8 cellular contexts compared by ENCODE assay signal in the genomic region with DNA sequence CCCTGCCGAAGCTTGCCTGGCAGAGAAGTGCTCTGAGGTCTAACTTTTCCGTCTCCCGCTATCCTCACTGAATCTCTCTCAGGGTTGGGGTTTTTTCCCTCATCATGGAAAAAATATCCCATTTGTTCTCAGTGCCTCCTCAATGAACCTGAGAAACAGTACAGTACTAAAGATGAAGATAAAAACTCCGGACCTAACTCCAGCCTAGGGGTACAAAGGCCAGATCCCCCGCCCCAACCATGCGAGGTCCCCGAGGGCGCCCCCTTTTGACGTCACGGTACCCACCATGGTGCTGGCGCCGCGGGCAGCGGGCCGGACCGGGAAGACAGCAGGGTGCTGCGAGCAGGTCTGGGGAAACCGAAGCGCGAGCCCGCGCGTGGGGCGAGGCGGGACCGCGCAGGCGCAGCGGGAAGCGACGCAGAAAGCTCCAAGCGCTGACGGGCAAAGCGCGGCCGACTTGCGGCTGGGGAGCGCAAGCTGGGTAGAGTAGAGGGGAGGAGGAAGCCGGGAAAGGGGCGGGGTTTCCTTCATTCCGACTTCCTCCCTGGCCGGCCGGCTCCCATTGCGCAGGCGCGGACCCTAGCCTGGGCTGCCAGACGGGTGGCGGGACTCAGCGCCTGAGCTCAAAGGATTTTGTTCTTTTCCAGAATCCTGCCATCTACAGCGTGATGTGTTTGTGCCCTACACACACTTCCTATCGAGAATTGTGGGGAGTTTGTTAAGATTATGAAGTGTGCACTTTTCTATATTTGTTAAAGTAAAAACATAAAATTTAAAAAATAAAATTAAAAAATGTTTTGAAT. TPM values are rescaled to one million over a fixed set of nuclear protein-coding genes. Genes with fewer than 3 reads are reported as not detected.
DNase-seq lines count a peak whose midpoint lies in the region; ATAC-seq and TF ChIP-seq lines count a peak whose summit lies in the region.

A gene (minus strand): TSS at position 497 of the 803 bp plus-strand sequence. CDS start 209 bp downstream, at position 288.

- intact Hi-C loops in mammary epithelial cell (cut with micrococcal nuclease): loop anchor here (1.0 kb wide), 1 partner anchor 21 kb away; a partner anchor contains a TSS

- peaks cover 17% of the 10 kb centered on the region for H3K9me3 ChIP-seq in WERI-Rb-1 (ENCODE audit: severe bottlenecking)
- H3K9me3 ChIP-seq in mammary epithelial cell (replicated peaks; ENCODE audit: insufficient read depth, low read length): no peaks in the 10 kb centered on the region
- H3K9me3 ChIP-seq in smooth muscle cell (replicated peaks; ENCODE audit: low read depth): no peaks in the 10 kb centered on the region

- DNase-seq in ACHN (peak; percentile 92), NCI-H2196 (lab: John Stamatoyannopoulos, UW; ENCODE audit: unreplicated experiment) (peak; percentile 95), WERI-Rb-1 (peak; percentile 100), mammary epithelial cell (peak; percentile 93), iPS-NIHi7 (ENCODE audit: extremely low spot score) (peak; percentile 99), smooth muscle cell (lab: John Stamatoyannopoulos, UW; ENCODE audit: unreplicated experiment) (peak; percentile 92)

- peak within 1 kb of the TSS; percentile 71 for H3K9ac ChIP-seq in mammary epithelial cell (ENCODE audit: insufficient read depth, low read length)
- peak within 1 kb of the TSS; percentile 75 for H3K9ac ChIP-seq in smooth muscle cell (ENCODE audit: low read depth)

- H3K4me3 ChIP-seq in WERI-Rb-1 (ENCODE audit: low read depth, low read length): peak within 1 kb of the TSS; percentile 83
- H3K4me3 ChIP-seq in mammary epithelial cell (replicated peaks in 1 of 3; ENCODE audit: insufficient read depth in 1 of 3, low read depth in 2 of 3, low read length in 3 of 3): peak within 1 kb of the TSS; percentile 65 to 96 (median 74)
- peak within 1 kb of the TSS; percentile 68 for H3K4me3 ChIP-seq in smooth muscle cell

- peaks cover 11% of the 10 kb centered on the region for H3F3A ChIP-seq in smooth muscle cell (ENCODE audit: low read depth)

- WGBS in mammary epithelial cell (ENCODE audit: low coverage, missing lambda C conversion rate): 1% methylated on average over 9 of the region's 51 CpGs
- WGBS in smooth muscle cell (ENCODE audit: low lambda C conversion rate): under 1% methylated on average over 37 of the region's 51 CpGs

- no TSS peak for BruUV-seq in mammary epithelial cell (replicated peaks; lab: Mats Ljungman, UMichigan)

- TF ChIP-seq CTCF in WERI-Rb-1 (IDR thresholded peaks at IDR 0.05; ENCODE audit: low read depth, low read length) (peak; percentile 57), mammary epithelial cell (conservative IDR thresholded peaks at IDR 0.05 in 1 of 2, IDR thresholded peaks at IDR 0.05 in 1 of 2; ENCODE audit: extremely low read depth in 1 of 2, insufficient read depth in 1 of 2, low read depth in 1 of 2, low read length in 2 of 2) (peak in 1 of 2 donors; percentile 31), smooth muscle cell (IDR thresholded peaks at IDR 0.05; ENCODE audit: borderline replicate concordance, insufficient read depth, poor library complexity, severe bottlenecking) (peak; percentile 31)

- H3K27ac ChIP-seq in WERI-Rb-1: peak within 1 kb of the TSS; percentile 87
- H3K27ac ChIP-seq in mammary epithelial cell (ENCODE audit: insufficient read depth, low read depth, low read length): peak within 1 kb of the TSS; percentile 56
- peak within 1 kb of the TSS; percentile 63 for H3K27ac ChIP-seq in smooth muscle cell (ENCODE audit: low read depth)

- H3K4me1 ChIP-seq in mammary epithelial cell (ENCODE audit: insufficient read depth, low read length): peaks cover 6% of the 10 kb centered on the region
- H3K4me1 ChIP-seq in smooth muscle cell (ENCODE audit: low read depth): peaks cover 4% of the 10 kb centered on the region

- no peaks in the 10 kb centered on the region for H3K27me3 ChIP-seq in WERI-Rb-1 (ENCODE audit: insufficient read depth, low read depth, severe bottlenecking)
- no peaks in the 10 kb centered on the region for H3K27me3 ChIP-seq in mammary epithelial cell (ENCODE audit: insufficient read depth, low read length)
- no peaks in the 10 kb centered on the region for H3K27me3 ChIP-seq in smooth muscle cell (ENCODE audit: low read depth)

- peak within 1 kb of the TSS; percentile 86 for H2AFZ ChIP-seq in mammary epithelial cell (ENCODE audit: low read depth, low read length)
- H2AFZ ChIP-seq in smooth muscle cell (ENCODE audit: low read depth): peak within 1 kb of the TSS; percentile 67

- dilution Hi-C loops in mammary epithelial cell (cut with HindIII; ENCODE audit: low sequenced_read_pairs): no loop called here

- H4K20me1 ChIP-seq in mammary epithelial cell (ENCODE audit: insufficient read depth, low read length) (no peaks in the 10 kb centered on the region), smooth muscle cell (ENCODE audit: low read depth) (no peaks in the 10 kb centered on the region)

- CTCF ChIA-PET in mammary epithelial cell (lab: Charles Lee; ENCODE audit: low non-redundant PET): interaction anchor here (0.6 to 0.7 kb wide), 2 partner anchors 37 to 77 kb away, joined by 3 to 5 read pairs; no protein-coding TSS in a partner anchor

- ATAC-seq in GM18868 (IDR thresholded peaks at IDR 0.05; ENCODE audit: unreplicated experiment): peak; percentile 89
- ATAC-seq in HG03108 (IDR thresholded peaks at IDR 0.05; ENCODE audit: unreplicated experiment): peak; percentile 85

- in situ Hi-C loops in ACHN (cut with HindIII; ENCODE audit: low pct_ligation_motif_present, low pct_unique_long_range_greater_than_20kb, low sequenced_read_pairs) (no loop called here), mammary epithelial cell (cut with MboI; ENCODE audit: low sequenced_read_pairs in 2 of 2) (no loop called here)

- H3K36me3 ChIP-seq in WERI-Rb-1: peaks cover 40% of the 10 kb centered on the region
- H3K36me3 ChIP-seq in mammary epithelial cell (ENCODE audit: insufficient read depth, low read length): peaks cover 3% of the 10 kb centered on the region
- no peaks in the 10 kb centered on the region for H3K36me3 ChIP-seq in smooth muscle cell (ENCODE audit: low read depth)

- H3K79me2 ChIP-seq in mammary epithelial cell (ENCODE audit: insufficient read depth, low read length): peaks cover 35% of the 10 kb centered on the region
- peaks cover 33% of the 10 kb centered on the region for H3K79me2 ChIP-seq in smooth muscle cell (ENCODE audit: low read depth)

- H3K4me2 ChIP-seq in mammary epithelial cell (ENCODE audit: insufficient read depth, low read depth, low read length): peak within 1 kb of the TSS; percentile 76
- H3K4me2 ChIP-seq in smooth muscle cell: peak within 1 kb of the TSS; percentile 86

RNA-seq across cellular contexts. Expression of the gene that starts here (rescaled TPM):
- total RNA-seq in mammary epithelial cell (10 to 100 TPM; 23.8 to 55.0 TPM), smooth muscle cell (62.0 and 91.2 TPM in 2 replicates)
- polyA plus RNA-seq in mammary epithelial cell (109 TPM), smooth muscle cell (73.6 and 81.6 TPM in 2 replicates)
- 105 TPM for polyA minus RNA-seq in mammary epithelial cell

Comparison
In these comparisons a context has a peak if more than half of its experiments do, and no peak if none do; other contexts are left out.
1. Peak in every context shown above with its lines: DNase-seq, ATAC-seq, H3K4me3 ChIP-seq and H3K27ac ChIP-seq.